31 cellular contexts compared by ENCODE assay signal in the genomic region with DNA sequence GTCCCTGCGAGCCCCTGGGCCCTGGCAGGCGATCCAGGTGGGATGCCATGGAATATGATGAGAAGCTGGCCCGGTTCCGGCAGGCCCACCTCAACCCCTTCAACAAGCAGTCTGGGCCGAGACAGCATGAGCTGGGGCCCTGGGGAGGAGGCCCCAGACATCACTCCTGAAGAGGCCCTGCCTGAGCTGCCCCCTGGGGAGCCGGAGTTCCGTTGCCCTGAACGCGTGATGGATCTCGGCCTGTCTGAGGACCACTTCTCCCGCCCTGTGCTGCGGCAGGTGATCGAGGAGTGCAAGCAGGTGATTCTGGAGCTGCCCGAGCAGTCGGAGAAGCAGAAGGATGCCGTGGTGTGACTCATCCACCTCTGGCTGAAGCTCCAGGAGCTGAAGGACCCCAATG. TPM values are rescaled to one million over a fixed set of nuclear protein-coding genes. Genes with fewer than 3 reads are reported as not detected.
"Had no signal": no experiment of that assay in that cellular context is flagged by ENCODE, and none has a peak within 500 bp of the region (broad histone marks: within the 10 kb centered on the region; RNA-seq: fewer than 3 reads in every experiment).

No MANE protein-coding gene starts in this region.

- H3K9me3 ChIP-seq: adrenal gland, ascending aorta, breast epithelium, colonic mucosa, esophagus squamous epithelium, gastroesophageal sphincter had no signal

- ATAC-seq: activated CD4-positive, CD25-positive, alpha-beta regulatory T cell treated with anti-CD3 and anti-CD28 coated beads, Interleukin-2, amount 50 U/mL, for 24 hours; activated CD8-positive, alpha-beta T cell treated with anti-CD3 and anti-CD28 coated beads for 36 hours; activated naive CD8-positive, alpha-beta T cell treated with anti-CD3 and anti-CD28 coated beads, Interleukin-2, amount 50 U/mL, for 24 hours; gastroesophageal sphincter; T-helper 17 cell had no signal

- H3K27ac ChIP-seq: adrenal gland, ascending aorta, breast epithelium, cardiac muscle cell, colonic mucosa, epithelial cell of prostate, esophagus squamous epithelium, gastroesophageal sphincter, WERI-Rb-1 had no signal

- H3K4me3 ChIP-seq: adrenal gland, ascending aorta, breast epithelium, cardiac muscle cell, colonic mucosa, esophagus squamous epithelium, gastroesophageal sphincter had no signal

- H3K27me3 ChIP-seq: adrenal gland, ascending aorta, breast epithelium, cardiac muscle cell, colonic mucosa, esophagus squamous epithelium, gastroesophageal sphincter had no signal

- H3K36me3 ChIP-seq: adrenal gland, ascending aorta, breast epithelium, cardiac muscle cell, colonic mucosa, esophagus squamous epithelium, gastroesophageal sphincter, WERI-Rb-1 had no signal

- DNase-seq: activated B cell treated with CpG ODN at 0.5 μM for 24 hours; activated CD4-positive, alpha-beta T cell treated with anti-CD3 and anti-CD28 coated beads for 48 hours; activated CD4-positive, alpha-beta T cell treated with anti-CD3 and anti-CD28 coated beads, Interleukin-2, amount 50 U/mL, for 1 hour; activated CD4-positive, alpha-beta T cell treated with anti-CD3 and anti-CD28 coated beads, Interleukin-2, amount 50 U/mL, for 48 hours; activated CD8-positive, alpha-beta memory T cell treated with anti-CD3 and anti-CD28 coated beads for 24 hours; activated CD8-positive, alpha-beta T cell treated with anti-CD3 and anti-CD28 coated beads for 36 hours; activated effector memory CD4-positive, alpha-beta T cell treated with anti-CD3 and anti-CD28 coated beads, Interleukin-2, amount 50 U/mL, for 16 hours; activated naive CD4-positive, alpha-beta T cell treated with anti-CD3 and anti-CD28 coated beads for 36 hours; activated naive CD8-positive, alpha-beta T cell treated with anti-CD3 and anti-CD28 coated beads for 36 hours; activated naive CD8-positive, alpha-beta T cell treated with anti-CD3 and anti-CD28 coated beads, Interleukin-2, amount 50 U/mL, for 24 hours; activated T-cell treated with anti-CD3 and anti-CD28 coated beads, Interleukin-2, amount 50 U/mL, for 48 hours; adrenal gland; central memory CD4-positive, alpha-beta T cell; cerebellar nuclear complex; colonic mucosa; effector CD8-positive, alpha-beta T cell; esophagus squamous epithelium; foreskin melanocyte; T-helper 1 cell; T-helper 17 cell; T1000; WERI-Rb-1 had no signal

- H3K4me1 ChIP-seq: adrenal gland, ascending aorta, breast epithelium, colonic mucosa, esophagus squamous epithelium, gastroesophageal sphincter had no signal

RNA-seq across cellular contexts. Expression of gene CDRT15L2, which starts 33.1 kb away (rescaled TPM):
- polyA plus RNA-seq: adrenal gland, cardiac muscle cell, endothelial cell of umbilical vein, esophagus, fibroblast of lung had no signal
